In genomic region chr22:42934338-42934737, GRCh38 we compare ENCODE assay signal across 10 cellular contexts.
DNase-seq lines count a peak whose midpoint lies in the region; ATAC-seq and TF ChIP-seq lines count a peak whose summit lies in the region.
"Had no signal": no experiment of that assay in that cellular context is flagged by ENCODE, and none has a peak within 500 bp of the region (broad histone marks: within the 10 kb centered on the region; RNA-seq: fewer than 3 reads in every experiment).

No MANE protein-coding gene starts in this region.

- no peak for TF ChIP-seq POLR2A in esophagus muscularis mucosa (IDR thresholded peaks at IDR 0.05; ENCODE audit: low read depth)

- H3K36me3 ChIP-seq in CD4-positive, alpha-beta memory T cell (ENCODE audit: insufficient read depth, low read length) = no peaks in the 10 kb centered on the region
- H3K36me3 ChIP-seq in esophagus muscularis mucosa (no peaks in the 10 kb centered on the region), rectal smooth muscle tissue (ENCODE audit: control insufficient read depth, insufficient read depth, low read length) (no peaks in the 10 kb centered on the region)

- 75% methylated on average over 5 of the region's 5 CpGs for WGBS in esophagus muscularis mucosa

- no peak overlapping the region for H3K27ac ChIP-seq in CD4-positive, alpha-beta memory T cell (ENCODE audit: low read depth, low read length)
- H3K27ac ChIP-seq in esophagus muscularis mucosa (replicated peaks in 1 of 4) (peak overlapping the region; percentile 94 to 97 (median 96)), rectal smooth muscle tissue (ENCODE audit: low read depth, low read length) (peak overlapping the region; percentile 98)

- no peak for TF ChIP-seq EP300 in esophagus muscularis mucosa (IDR thresholded peaks at IDR 0.05)

- H3K4me1 Mint-ChIP-seq in CD4-positive, alpha-beta memory T cell = peaks cover 52 to 91% (median 73%) of the 10 kb centered on the region in 4 donors
- H3K4me1 Mint-ChIP-seq in T-helper 17 cell = peaks cover 61% of the 10 kb centered on the region
- peaks cover 62 to 64% of the 10 kb centered on the region in 2 donors for H3K4me1 Mint-ChIP-seq in effector memory CD8-positive, alpha-beta T cell (ENCODE audit: low read depth in 2 of 2)

- CTCF ChIA-PET in CD4-positive, alpha-beta memory T cell (lab: Charles Lee; ENCODE audit: partially characterized antibody) = interaction anchor here (0.8 kb wide), 1 partner anchor 15 kb away, joined by 3 read pairs; no protein-coding TSS in a partner anchor

- peaks cover 3 to 4% of the 10 kb centered on the region in 2 donors for H3K36me3 Mint-ChIP-seq in CD4-positive, alpha-beta memory T cell
- H3K36me3 Mint-ChIP-seq in T-helper 17 cell (ENCODE audit: low read depth) = no peaks in the 10 kb centered on the region
- peaks cover 7% of the 10 kb centered on the region for H3K36me3 Mint-ChIP-seq in effector memory CD8-positive, alpha-beta T cell (ENCODE audit: insufficient read depth)

- no peak for DNase-seq in CD4-positive, alpha-beta memory T cell
- DNase-seq in T-helper 17 cell = no peak
- no peak for DNase-seq in esophagus muscularis mucosa (ENCODE audit: extremely low spot score)
- no peak for DNase-seq in DMS79 treated with DMSO at 0.1 percent for 48 hours (lab: John Stamatoyannopoulos, UW)
- DNase-seq in effector memory CD8-positive, alpha-beta T cell = no peak
- DNase-seq in effector CD8-positive, alpha-beta T cell (lab: John Stamatoyannopoulos, UW) = no peak
- no peak for DNase-seq in amniotic stem cell (lab: John Stamatoyannopoulos, UW)
- DNase-seq: NCI-H1694 treated with DMSO at 0.1 percent for 48 hours, T1000 had no signal

- TF ChIP-seq CTCF in esophagus muscularis mucosa (IDR thresholded peaks at IDR 0.05) = no peak

- peak overlapping the region in 4 of 8 donors; percentile 6 to 60 (median 16) for H3K4me3 Mint-ChIP-seq in CD4-positive, alpha-beta memory T cell
- H3K4me3 Mint-ChIP-seq in T-helper 17 cell = peak overlapping the region; percentile 58
- no peak overlapping the region for H3K4me3 Mint-ChIP-seq in effector memory CD8-positive, alpha-beta T cell

- H3K27me3 Mint-ChIP-seq in CD4-positive, alpha-beta memory T cell = no peaks in the 10 kb centered on the region
- H3K27me3 Mint-ChIP-seq in T-helper 17 cell = no peaks in the 10 kb centered on the region
- no peaks in the 10 kb centered on the region for H3K27me3 Mint-ChIP-seq in effector memory CD8-positive, alpha-beta T cell

- peaks cover 39% of the 10 kb centered on the region for H3K4me1 ChIP-seq in CD4-positive, alpha-beta memory T cell (ENCODE audit: insufficient read depth, low read length)
- peaks cover 97 to 100% (median 98%) of the 10 kb centered on the region in 4 donors for H3K4me1 ChIP-seq in esophagus muscularis mucosa
- peaks cover 87% of the 10 kb centered on the region for H3K4me1 ChIP-seq in rectal smooth muscle tissue (ENCODE audit: control insufficient read depth, insufficient read depth, low read length)

- peak overlapping the region; percentile 32 for H3K9ac ChIP-seq in rectal smooth muscle tissue (ENCODE audit: low read length)

- no peaks in the 10 kb centered on the region for H3K9me3 Mint-ChIP-seq in CD4-positive, alpha-beta memory T cell
- H3K9me3 Mint-ChIP-seq in effector memory CD8-positive, alpha-beta T cell = no peaks in the 10 kb centered on the region

- POLR2A ChIA-PET in CD4-positive, alpha-beta memory T cell (lab: Charles Lee; ENCODE audit: partially characterized antibody) = no interaction called here

- intact Hi-C loops in CD4-positive, alpha-beta memory T cell (cut with micrococcal nuclease) = no loop called here
- intact Hi-C loops in esophagus muscularis mucosa (cut with DNase I) = no loop called here

- no peak for ATAC-seq in T-helper 17 cell
- no peak for ATAC-seq in effector memory CD8-positive, alpha-beta T cell (replicated peaks)

- H3K27me3 ChIP-seq in CD4-positive, alpha-beta memory T cell (ENCODE audit: insufficient read depth, low read length) = no peaks in the 10 kb centered on the region
- H3K27me3 ChIP-seq in esophagus muscularis mucosa (no peaks in the 10 kb centered on the region), rectal smooth muscle tissue (ENCODE audit: control insufficient read depth, insufficient read depth, low read length) (no peaks in the 10 kb centered on the region)

- no peaks in the 10 kb centered on the region for H3K9me3 ChIP-seq in CD4-positive, alpha-beta memory T cell (ENCODE audit: control insufficient read depth in 1 of 2, low read length in 2 of 2)
- H3K9me3 ChIP-seq in T-helper 17 cell (ENCODE audit: control insufficient read depth, low read length, poor library complexity, severe bottlenecking) = no peaks in the 10 kb centered on the region
- no peaks in the 10 kb centered on the region for H3K9me3 ChIP-seq in esophagus muscularis mucosa

- H3K27ac Mint-ChIP-seq in CD4-positive, alpha-beta memory T cell = peak overlapping the region in 5 of 7 donors; percentile 1 to 62 (median 61)
- no peak overlapping the region for H3K27ac Mint-ChIP-seq in T-helper 17 cell
- H3K27ac Mint-ChIP-seq in effector memory CD8-positive, alpha-beta T cell = no peak overlapping the region

- no peak overlapping the region for H3K4me3 ChIP-seq in CD4-positive, alpha-beta memory T cell (ENCODE audit: low read length in 2 of 2)
- H3K4me3 ChIP-seq in esophagus muscularis mucosa (peak overlapping the region in 3 of 4 donors; percentile 5 to 17 (median 9)), rectal smooth muscle tissue (ENCODE audit: low read length) (peak overlapping the region; percentile 33)

Comparison
In these comparisons a context has a peak if more than half of its experiments do, and no peak if none do; other contexts are left out.
1. H3K4me3 ChIP-seq: peak in esophagus muscularis mucosa (3 of 4) and rectal smooth muscle tissue (single experiment); none in CD4-positive, alpha-beta memory T cell (0 of 2).
2. H3K27ac Mint-ChIP-seq: peak in CD4-positive, alpha-beta memory T cell (5 of 7); none in T-helper 17 cell (single experiment) and effector memory CD8-positive, alpha-beta T cell (0 of 2).